ENCODE assay signal across 7 cellular contexts in the genomic region with DNA sequence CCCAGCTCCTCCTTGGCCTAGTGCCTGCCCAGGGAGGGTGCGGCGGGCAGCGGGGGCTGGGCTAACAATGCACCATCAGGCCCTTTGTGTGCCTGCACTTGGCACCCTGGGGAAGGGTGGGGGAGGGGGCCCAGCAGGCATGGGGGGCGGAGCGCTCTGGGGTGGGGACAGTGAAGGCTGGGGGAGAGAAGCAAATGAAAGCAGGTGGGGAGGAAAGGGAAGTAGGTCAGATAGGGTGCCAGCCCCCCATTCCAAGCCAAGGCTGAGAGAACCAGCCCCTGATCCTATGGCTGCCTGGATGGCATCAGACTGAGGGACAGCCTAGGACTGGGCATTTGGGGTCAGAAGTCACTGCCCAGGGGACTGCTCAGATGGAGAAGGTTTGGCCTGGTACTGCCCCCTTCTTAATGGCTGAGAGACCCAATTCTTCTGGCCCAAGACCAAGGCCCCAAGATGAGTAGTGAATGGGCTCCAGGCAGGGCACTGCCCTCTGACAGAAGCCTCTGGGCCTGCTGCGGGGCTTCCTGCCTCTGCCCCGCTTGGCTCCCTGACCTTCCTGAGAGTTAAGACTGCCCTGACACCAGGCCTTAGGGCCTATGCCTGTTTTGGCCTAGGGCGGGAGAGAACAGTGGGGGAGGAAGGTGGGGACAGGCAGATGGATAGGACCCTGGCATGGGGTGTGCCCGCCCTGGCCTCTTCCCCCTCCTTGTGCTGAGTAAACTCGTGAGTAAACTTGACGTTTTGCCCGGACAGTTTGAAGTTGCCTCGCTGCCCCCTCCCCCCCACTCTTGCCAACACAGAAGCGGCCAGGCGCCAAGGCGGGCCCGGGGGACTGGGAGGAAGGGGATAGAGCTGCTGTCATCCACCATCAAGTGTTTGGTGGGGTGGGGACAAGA. TPM values are rescaled to one million over a fixed set of nuclear protein-coding genes. Genes with fewer than 3 reads are reported as not detected.
A peak's percentile ranks its signal among the peaks of the same experiment; 100 is the strongest.
DNase-seq lines count a peak whose midpoint lies in the region; ATAC-seq, FAIRE-seq and TF ChIP-seq lines count a peak whose summit lies in the region.

No MANE protein-coding gene starts in this region.

- peak; percentile 38 for DNase-seq in activated naive CD8-positive, alpha-beta T cell treated with anti-CD3 and anti-CD28 coated beads, Interleukin-2, amount 50 U/mL, for 24 hours
- DNase-seq in kidney (no peak), NCI-H2107 (lab: John Stamatoyannopoulos, UW) (no peak)

- no peak for FAIRE-seq in kidney (lab: Jason Lieb, UNC)

- H3K27me3 Mint-ChIP-seq in IgD-negative memory B cell, result no peaks in the 10 kb centered on the region
- H3K27me3 Mint-ChIP-seq in activated naive CD8-positive, alpha-beta T cell treated with anti-CD3 and anti-CD28 coated beads, Interleukin-2, amount 50 U/mL, for 24 hours, result no peaks in the 10 kb centered on the region

- H3K4me1 ChIP-seq in kidney (ENCODE audit: control insufficient read depth in 1 of 2, insufficient read depth in 1 of 2, low read depth in 1 of 2, low read length in 2 of 2), result peaks cover 31 to 38% of the 10 kb centered on the region in 2 donors
- H3K4me1 ChIP-seq in stomach smooth muscle (ENCODE audit: control insufficient read depth, insufficient read depth, low read length), result peaks cover 54% of the 10 kb centered on the region

- peak overlapping the region; percentile 80 to 94 (median 93) for H3K27ac Mint-ChIP-seq in IgD-negative memory B cell
- H3K27ac Mint-ChIP-seq in activated naive CD8-positive, alpha-beta T cell treated with anti-CD3 and anti-CD28 coated beads, Interleukin-2, amount 50 U/mL, for 24 hours, result peak overlapping the region; percentile 95

- H3K27me3 ChIP-seq in stomach smooth muscle (ENCODE audit: control insufficient read depth in 1 of 2, insufficient read depth in 2 of 2, low read length in 2 of 2), result no peaks in the 10 kb centered on the region

- intact Hi-C loops in kidney (cut with DNase I), result no loop called here

- H3K36me3 Mint-ChIP-seq in IgD-negative memory B cell, result peaks cover 8% of the 10 kb centered on the region
- no peaks in the 10 kb centered on the region for H3K36me3 Mint-ChIP-seq in activated naive CD8-positive, alpha-beta T cell treated with anti-CD3 and anti-CD28 coated beads, Interleukin-2, amount 50 U/mL, for 24 hours (ENCODE audit: low read depth)

- peak overlapping the region; percentile 18 to 96 for H3K27ac ChIP-seq in kidney (ENCODE audit: low read depth in 2 of 2, low read length in 2 of 2)
- H3K27ac ChIP-seq in stomach smooth muscle (ENCODE audit: low read length), result peak overlapping the region; percentile 94

- no peaks in the 10 kb centered on the region for H3K9me3 ChIP-seq in kidney (ENCODE audit: control insufficient read depth in 1 of 2, low read length in 2 of 2)
- H3K9me3 ChIP-seq in stomach smooth muscle (ENCODE audit: control insufficient read depth in 2 of 2, low read length in 2 of 2), result no peaks in the 10 kb centered on the region

- H3K36me3 ChIP-seq in kidney (ENCODE audit: control insufficient read depth in 1 of 2, insufficient read depth in 2 of 2, low read length in 2 of 2) (no peaks in the 10 kb centered on the region), stomach smooth muscle (ENCODE audit: control insufficient read depth in 2 of 2, insufficient read depth in 2 of 2, low read length in 2 of 2) (no peaks in the 10 kb centered on the region)

- H3K4me1 Mint-ChIP-seq in IgD-negative memory B cell, result peaks cover 22 to 34% (median 31%) of the 10 kb centered on the region in 3 donors
- peaks cover 61% of the 10 kb centered on the region for H3K4me1 Mint-ChIP-seq in activated naive CD8-positive, alpha-beta T cell treated with anti-CD3 and anti-CD28 coated beads, Interleukin-2, amount 50 U/mL, for 24 hours

- ATAC-seq in activated naive CD8-positive, alpha-beta T cell treated with anti-CD3 and anti-CD28 coated beads, Interleukin-2, amount 50 U/mL, for 24 hours, result no peak
- ATAC-seq in GM21528 (IDR thresholded peaks at IDR 0.05; ENCODE audit: low FRiP score, unreplicated experiment) (no peak), GM21723 (IDR thresholded peaks at IDR 0.05; ENCODE audit: unreplicated experiment) (no peak)

- peak overlapping the region; percentile 16 to 57 for H3K9ac ChIP-seq in kidney (ENCODE audit: low read length in 2 of 2)
- H3K9ac ChIP-seq in stomach smooth muscle (ENCODE audit: low read length in 2 of 2), result peak overlapping the region; percentile 51 to 89

- H3K4me3 ChIP-seq in kidney (ENCODE audit: low read length in 2 of 2) (peak overlapping the region; percentile 80 to 99), stomach smooth muscle (ENCODE audit: low read length in 2 of 2) (peak overlapping the region in 1 of 2 donors; percentile 94)

- H3K9me3 Mint-ChIP-seq in IgD-negative memory B cell, result no peaks in the 10 kb centered on the region
- no peaks in the 10 kb centered on the region for H3K9me3 Mint-ChIP-seq in activated naive CD8-positive, alpha-beta T cell treated with anti-CD3 and anti-CD28 coated beads, Interleukin-2, amount 50 U/mL, for 24 hours

- H3K4me3 Mint-ChIP-seq in IgD-negative memory B cell, result peak overlapping the region; percentile 91 to 99 (median 96)
- H3K4me3 Mint-ChIP-seq in activated naive CD8-positive, alpha-beta T cell treated with anti-CD3 and anti-CD28 coated beads, Interleukin-2, amount 50 U/mL, for 24 hours, result peak overlapping the region; percentile 45

- TF ChIP-seq CTCF in kidney (IDR thresholded peaks at IDR 0.05; ENCODE audit: borderline replicate concordance, extremely low read depth, insufficient read depth), result no peak

RNA-seq across cellular contexts. Expression of a gene that starts 2.7 kb away (rescaled TPM):
- 7.7 TPM for polyA plus RNA-seq in IgD-negative memory B cell
- total RNA-seq in kidney, result 68.7 TPM
- polyA plus RNA-seq in kidney (ENCODE audit: insufficient read depth, low read depth, low replicate concordance), result 20.1 TPM

RNA-seq across cellular contexts. Expression of a gene that starts 11.9 kb away (rescaled TPM):
- polyA plus RNA-seq in IgD-negative memory B cell (not detected), kidney (ENCODE audit: insufficient read depth, low read depth, low replicate concordance) (not detected)
- not detected for total RNA-seq in kidney

RNA-seq across cellular contexts. Expression of a gene that starts 22.2 kb away (rescaled TPM):
- polyA plus RNA-seq in IgD-negative memory B cell (57.6 TPM), kidney (ENCODE audit: insufficient read depth, low read depth, low replicate concordance) (37.9 TPM)
- total RNA-seq in kidney, result 34.1 TPM

RNA-seq across cellular contexts. Expression of a gene that starts 28.3 kb away (rescaled TPM):
- polyA plus RNA-seq in IgD-negative memory B cell, result not detected
- total RNA-seq in kidney, result 1.4 TPM
- 0.43 TPM for polyA plus RNA-seq in kidney (ENCODE audit: insufficient read depth, low read depth, low replicate concordance)

RNA-seq across cellular contexts. Expression of a gene that starts 28.3 kb away (rescaled TPM):
- not detected for polyA plus RNA-seq in IgD-negative memory B cell
- not detected for total RNA-seq in kidney
- polyA plus RNA-seq in kidney (ENCODE audit: insufficient read depth, low read depth, low replicate concordance), result not detected
